Comparison of ENCODE assay signal across 10 cellular contexts in genomic region chr3:190319660-190320059, GRCh38. TPM values are rescaled to one million over a fixed set of nuclear protein-coding genes. Genes with fewer than 3 reads are reported as not detected.
DNase-seq lines count a peak whose midpoint lies in the region; ATAC-seq and TF ChIP-seq lines count a peak whose summit lies in the region.
"Had no signal": no experiment of that assay in that cellular context is flagged by ENCODE, and none has a peak within 500 bp of the region (broad histone marks: within the 10 kb centered on the region; RNA-seq: fewer than 3 reads in every experiment).

No MANE protein-coding gene starts in this region.

- no peaks in the 10 kb centered on the region for H3K27me3 ChIP-seq in thyroid gland

- H3K4me3 ChIP-seq in thyroid gland (replicated peaks in 1 of 3), result no peak overlapping the region

- TF ChIP-seq CTCF in nephron (IDR thresholded peaks at IDR 0.05; ENCODE audit: unreplicated experiment in 3 of 3) (no peak), thyroid gland (IDR thresholded peaks at IDR 0.05) (no peak)

- intact Hi-C loops in thyroid gland (cut with DNase I), result loop anchor here (10.0 kb wide), 1 partner anchor 355 kb away; no protein-coding TSS in a partner anchor

- no peaks in the 10 kb centered on the region for H3K9me3 Mint-ChIP-seq in activated CD8-positive, alpha-beta memory T cell treated with anti-CD3 and anti-CD28 coated beads, Interleukin-2, amount 10 ng/mL, durations not matched to agents 7 days and 5 days (ENCODE audit: low read depth)
- H3K9me3 Mint-ChIP-seq in activated naive CD4-positive, alpha-beta T cell treated with anti-CD3 and anti-CD28 coated beads, Interleukin-2, amount 50 U/mL, for 72 hours, result no peaks in the 10 kb centered on the region
- no peaks in the 10 kb centered on the region for H3K9me3 Mint-ChIP-seq in nephron
- H3K9me3 Mint-ChIP-seq in effector memory CD8-positive, alpha-beta T cell, result no peaks in the 10 kb centered on the region
- H3K9me3 Mint-ChIP-seq: central memory CD8-positive, alpha-beta T cell had no signal

- H3K9me3 ChIP-seq in thyroid gland, result no peaks in the 10 kb centered on the region

- H3K4me1 ChIP-seq in thyroid gland, result peaks cover 0 to 10% of the 10 kb centered on the region in 2 donors

- CTCF ChIA-PET in activated CD8-positive, alpha-beta memory T cell treated with anti-CD3 and anti-CD28 coated beads, Interleukin-2, amount 10 ng/mL, durations not matched to agents 7 days and 5 days (lab: Charles Lee), result no interaction called here

- no peak for ATAC-seq in activated CD8-positive, alpha-beta memory T cell treated with anti-CD3 and anti-CD28 coated beads, Interleukin-2, amount 10 ng/mL, durations not matched to agents 7 days and 5 days
- peak; percentile 77 to 84 for ATAC-seq in activated naive CD4-positive, alpha-beta T cell treated with anti-CD3 and anti-CD28 coated beads, Interleukin-2, amount 50 U/mL, for 72 hours
- no peak for ATAC-seq in effector memory CD8-positive, alpha-beta T cell (replicated peaks)

- WGBS in thyroid gland, 2 donors, result 59 to 87% methylated on average over 4 of the region's 4 CpGs

- peaks cover 39% of the 10 kb centered on the region for H3K27me3 Mint-ChIP-seq in activated CD8-positive, alpha-beta memory T cell treated with anti-CD3 and anti-CD28 coated beads, Interleukin-2, amount 10 ng/mL, durations not matched to agents 7 days and 5 days
- H3K27me3 Mint-ChIP-seq in nephron (ENCODE audit: low read depth), result peaks cover 18% of the 10 kb centered on the region
- H3K27me3 Mint-ChIP-seq in effector memory CD8-positive, alpha-beta T cell, result peaks cover 50 to 60% of the 10 kb centered on the region in 2 donors

- H3K4me1 Mint-ChIP-seq in activated CD8-positive, alpha-beta memory T cell treated with anti-CD3 and anti-CD28 coated beads, Interleukin-2, amount 10 ng/mL, durations not matched to agents 7 days and 5 days, result peaks cover 8% of the 10 kb centered on the region
- H3K4me1 Mint-ChIP-seq in nephron, result peaks cover 28% of the 10 kb centered on the region
- H3K4me1 Mint-ChIP-seq in effector memory CD8-positive, alpha-beta T cell (ENCODE audit: low read depth in 2 of 2), result peaks cover 9 to 11% of the 10 kb centered on the region in 2 donors

- no peaks in the 10 kb centered on the region for H3K36me3 Mint-ChIP-seq in activated CD8-positive, alpha-beta memory T cell treated with anti-CD3 and anti-CD28 coated beads, Interleukin-2, amount 10 ng/mL, durations not matched to agents 7 days and 5 days
- peaks cover 0 to 13% of the 10 kb centered on the region in 2 donors for H3K36me3 Mint-ChIP-seq in activated naive CD4-positive, alpha-beta T cell treated with anti-CD3 and anti-CD28 coated beads, Interleukin-2, amount 50 U/mL, for 72 hours
- H3K36me3 Mint-ChIP-seq in nephron (ENCODE audit: low read depth), result no peaks in the 10 kb centered on the region
- no peaks in the 10 kb centered on the region for H3K36me3 Mint-ChIP-seq in effector memory CD8-positive, alpha-beta T cell (ENCODE audit: insufficient read depth)

- H3K27ac Mint-ChIP-seq in activated CD8-positive, alpha-beta memory T cell treated with anti-CD3 and anti-CD28 coated beads, Interleukin-2, amount 10 ng/mL, durations not matched to agents 7 days and 5 days, result no peak overlapping the region
- peak overlapping the region; percentile 12 to 88 for H3K27ac Mint-ChIP-seq in activated naive CD4-positive, alpha-beta T cell treated with anti-CD3 and anti-CD28 coated beads, Interleukin-2, amount 50 U/mL, for 72 hours
- H3K27ac Mint-ChIP-seq in nephron, result peak overlapping the region; percentile 26 to 64 (median 43)
- H3K27ac Mint-ChIP-seq in effector memory CD8-positive, alpha-beta T cell, result no peak overlapping the region

- H3K36me3 ChIP-seq in thyroid gland, result no peaks in the 10 kb centered on the region

- H3K4me3 Mint-ChIP-seq in activated CD8-positive, alpha-beta memory T cell treated with anti-CD3 and anti-CD28 coated beads, Interleukin-2, amount 10 ng/mL, durations not matched to agents 7 days and 5 days, result no peak overlapping the region
- H3K4me3 Mint-ChIP-seq in nephron, result peak overlapping the region; percentile 80 to 91 (median 89)
- H3K4me3 Mint-ChIP-seq in effector memory CD8-positive, alpha-beta T cell, result no peak overlapping the region
- H3K4me3 Mint-ChIP-seq: central memory CD8-positive, alpha-beta T cell had no signal

- DNase-seq in activated CD8-positive, alpha-beta memory T cell treated with anti-CD3 and anti-CD28 coated beads for 24 hours, result peak; percentile 57
- no peak for DNase-seq in activated CD8-positive, alpha-beta memory T cell treated with anti-CD3 and anti-CD28 coated beads, Interleukin-2, amount 10 ng/mL, durations not matched to agents 7 days and 5 days
- DNase-seq in activated naive CD4-positive, alpha-beta T cell treated with anti-CD3 and anti-CD28 coated beads, Interleukin-2, amount 50 U/mL, for 72 hours (ENCODE audit: low spot score in 2 of 2), result peak in 1 of 2 donors; percentile 68
- DNase-seq in thyroid gland, result peak; percentile 7 to 17
- no peak for DNase-seq in T-helper 9 cell
- no peak for DNase-seq in activated gamma-delta T cell treated with Interleukin-2 at 50 U/mL for 16 hours
- DNase-seq in effector memory CD8-positive, alpha-beta T cell, result no peak
- DNase-seq: KBM-7 had no signal

- H3K27ac ChIP-seq in thyroid gland, result no peak overlapping the region

- TF ChIP-seq POLR2A in thyroid gland (IDR thresholded peaks at IDR 0.05), result no peak

RNA-seq across cellular contexts. Expression of gene CLDN1, which starts 2.6 kb away (rescaled TPM):
- total RNA-seq in activated CD8-positive, alpha-beta memory T cell treated with anti-CD3 and anti-CD28 coated beads, Interleukin-2, amount 10 ng/mL, durations not matched to agents 7 days and 5 days, result not detected
- total RNA-seq in activated naive CD4-positive, alpha-beta T cell treated with anti-CD3 and anti-CD28 coated beads, Interleukin-2, amount 50 U/mL, for 72 hours, result 10 to 100 TPM in 1 of 2 donors, 1 to 10 TPM in 1; 1.4 to 11.4 TPM
- 10 to 100 TPM in 2 of 4 donors, 1 to 10 TPM in 2; 5.1 to 29.2 (median 8.5) TPM for total RNA-seq in thyroid gland

Comparison
In these comparisons a context has a peak if more than half of its experiments do, and no peak if none do; other contexts are left out.
1. DNase-seq: peak in activated CD8-positive, alpha-beta memory T cell treated with anti-CD3 and anti-CD28 coated beads for 24 hours (single experiment) and thyroid gland (2 of 2); none in activated CD8-positive, alpha-beta memory T cell treated with anti-CD3 and anti-CD28 coated beads, Interleukin-2, amount 10 ng/mL, durations not matched to agents 7 days and 5 days (single experiment), T-helper 9 cell (single experiment), activated gamma-delta T cell treated with Interleukin-2 at 50 U/mL for 16 hours (single experiment) and effector memory CD8-positive, alpha-beta T cell (0 of 3).
2. ATAC-seq: peak in activated naive CD4-positive, alpha-beta T cell treated with anti-CD3 and anti-CD28 coated beads, Interleukin-2, amount 50 U/mL, for 72 hours (2 of 2); none in activated CD8-positive, alpha-beta memory T cell treated with anti-CD3 and anti-CD28 coated beads, Interleukin-2, amount 10 ng/mL, durations not matched to agents 7 days and 5 days (single experiment) and effector memory CD8-positive, alpha-beta T cell (single experiment).
3. H3K27ac Mint-ChIP-seq: peak in activated naive CD4-positive, alpha-beta T cell treated with anti-CD3 and anti-CD28 coated beads, Interleukin-2, amount 50 U/mL, for 72 hours (2 of 2) and nephron (3 of 3); none in activated CD8-positive, alpha-beta memory T cell treated with anti-CD3 and anti-CD28 coated beads, Interleukin-2, amount 10 ng/mL, durations not matched to agents 7 days and 5 days (single experiment) and effector memory CD8-positive, alpha-beta T cell (0 of 2).
4. H3K4me3 Mint-ChIP-seq: peak in nephron (3 of 3); none in activated CD8-positive, alpha-beta memory T cell treated with anti-CD3 and anti-CD28 coated beads, Interleukin-2, amount 10 ng/mL, durations not matched to agents 7 days and 5 days (single experiment) and effector memory CD8-positive, alpha-beta T cell (0 of 2).